Comparison of ENCODE assay signal across 9 cellular contexts in genomic region chr10:71888623-71889387, GRCh38. TPM values are rescaled to one million over a fixed set of nuclear protein-coding genes. Genes with fewer than 3 reads are reported as not detected.
DNase-seq lines count a peak whose midpoint lies in the region; ATAC-seq, FAIRE-seq and TF ChIP-seq lines count a peak whose summit lies in the region.
"Had no signal": no experiment of that assay in that cellular context is flagged by ENCODE, and none has a peak within 500 bp of the region (broad histone marks: within the 10 kb centered on the region; RNA-seq: fewer than 3 reads in every experiment).

No MANE protein-coding gene starts in this region.

- no peaks in the 10 kb centered on the region for H3K36me3 ChIP-seq in kidney (ENCODE audit: control insufficient read depth in 1 of 2, insufficient read depth in 2 of 2, low read length in 2 of 2)

- intact Hi-C loops in kidney (cut with DNase I) = no loop called here

- H3K27ac ChIP-seq in kidney (ENCODE audit: low read depth in 2 of 2, low read length in 2 of 2) = peak overlapping the region; percentile 57 to 72

- H3K4me3 ChIP-seq in WI38 (ENCODE audit: low read depth, low read length) (peak overlapping the region; percentile 64), kidney (ENCODE audit: low read length in 2 of 2) (peak overlapping the region; percentile 75 to 82)

- peaks cover 6 to 10% of the 10 kb centered on the region in 2 donors for H3K4me1 ChIP-seq in kidney (ENCODE audit: control insufficient read depth in 1 of 2, insufficient read depth in 1 of 2, low read depth in 1 of 2, low read length in 2 of 2)

- peaks cover 37% of the 10 kb centered on the region for H3K27me3 Mint-ChIP-seq in central memory CD8-positive, alpha-beta T cell

- no peaks in the 10 kb centered on the region for H3K36me3 Mint-ChIP-seq in central memory CD8-positive, alpha-beta T cell (ENCODE audit: insufficient read depth)

- peaks cover 11% of the 10 kb centered on the region for H3K4me1 Mint-ChIP-seq in central memory CD8-positive, alpha-beta T cell

- H3K9me3 ChIP-seq in kidney (ENCODE audit: control insufficient read depth in 1 of 2, low read length in 2 of 2) = no peaks in the 10 kb centered on the region

- peak overlapping the region; percentile 64 for H3K4me3 Mint-ChIP-seq in central memory CD8-positive, alpha-beta T cell

- peak overlapping the region; percentile 17 to 73 for H3K9ac ChIP-seq in kidney (ENCODE audit: low read length in 2 of 2)

- FAIRE-seq in kidney (lab: Jason Lieb, UNC) = no peak
- FAIRE-seq: G401.6 had no signal

- ATAC-seq in HG02571 (IDR thresholded peaks at IDR 0.05; ENCODE audit: unreplicated experiment) = peak; percentile 59
- ATAC-seq in central memory CD8-positive, alpha-beta T cell (replicated peaks; ENCODE audit: extremely low read depth, poor library complexity, severe bottlenecking) = peak; percentile 67

- H3K27ac Mint-ChIP-seq in central memory CD8-positive, alpha-beta T cell (ENCODE audit: low read depth) = peak overlapping the region; percentile 69

- DNase-seq in NCI-H2081 (lab: John Stamatoyannopoulos, UW) (peak; percentile 3 to 40), NCI-H2081 treated with DMSO at 0.1 percent for 48 hours (lab: John Stamatoyannopoulos, UW) (no peak), MV-4-11 (lab: John Stamatoyannopoulos, UW) (peak; percentile 100), kidney (peak; percentile 94)
- peak in 1 of 2 donors; percentile 17 for DNase-seq in central memory CD8-positive, alpha-beta T cell (ENCODE audit: low spot score in 2 of 2)
- peak; percentile 54 for DNase-seq in stimulated activated CD4-positive, alpha-beta T cell treated with anti-CD3 and anti-CD28 coated beads, Interleukin-12 subunit alpha, Interleukin-12 subunit beta, amount 100 ng/mL, for 4 hours

- H3K9me3 Mint-ChIP-seq in central memory CD8-positive, alpha-beta T cell = no peaks in the 10 kb centered on the region

- TF ChIP-seq CTCF in WI38 (IDR thresholded peaks at IDR 0.05; ENCODE audit: low read depth, low read length) (no peak), kidney (IDR thresholded peaks at IDR 0.05; ENCODE audit: borderline replicate concordance, extremely low read depth, insufficient read depth) (no peak)

RNA-seq across cellular contexts. Expression of gene PSAP, which starts 37.8 kb away (rescaled TPM):
- total RNA-seq in kidney = 1,249 TPM
- 1,082 TPM for polyA plus RNA-seq in kidney (ENCODE audit: insufficient read depth, low read depth, low replicate concordance)
